ENCODE assay signal across 11 cellular contexts in the genomic region with DNA sequence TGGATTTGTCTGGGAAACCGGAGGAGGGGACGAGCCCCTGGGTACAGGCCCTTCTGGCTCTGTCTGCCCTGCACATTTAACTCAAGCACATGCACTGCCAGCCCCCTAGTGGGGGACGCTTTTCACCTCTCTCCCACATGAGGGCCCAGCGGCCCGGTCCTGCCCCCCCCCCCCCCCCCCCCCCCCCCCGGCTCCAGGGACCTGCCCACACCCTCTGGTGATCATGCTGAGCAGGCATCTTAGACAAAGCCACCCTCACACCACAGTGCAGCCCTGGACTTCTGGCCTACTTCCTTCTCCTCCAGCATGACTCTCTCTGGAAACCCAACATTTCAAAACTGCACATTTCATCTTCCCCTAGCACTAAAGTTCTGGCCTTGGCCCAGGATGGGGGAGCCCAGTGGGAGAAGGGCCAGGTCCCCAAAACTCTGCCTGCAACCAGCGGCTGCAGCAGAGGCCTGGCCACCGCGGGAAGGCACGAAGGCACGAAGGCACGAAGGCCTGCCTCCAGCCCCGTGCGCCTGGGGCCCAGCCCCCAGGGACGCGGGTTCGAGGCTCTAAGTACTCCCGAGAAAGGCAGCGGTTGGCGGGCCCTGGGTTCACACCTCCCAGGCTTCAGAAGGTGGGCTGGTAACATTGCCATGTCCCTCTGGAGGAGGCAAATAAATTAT. TPM values are rescaled to one million over a fixed set of nuclear protein-coding genes. Genes with fewer than 3 reads are reported as not detected.
A peak's percentile ranks its signal among the peaks of the same experiment; 100 is the strongest.
DNase-seq lines count a peak whose midpoint lies in the region; ATAC-seq, FAIRE-seq and TF ChIP-seq lines count a peak whose summit lies in the region.
"Had no signal": no experiment of that assay in that cellular context is flagged by ENCODE, and none has a peak within 500 bp of the region (broad histone marks: within the 10 kb centered on the region; RNA-seq: fewer than 3 reads in every experiment).

No MANE protein-coding gene starts in this region.

- FAIRE-seq in kidney (lab: Jason Lieb, UNC), result no peak

- no peak for TF ChIP-seq EP300 in upper lobe of left lung (IDR thresholded peaks at IDR 0.05)

- WGBS in upper lobe of left lung, 2 donors, result 72 to 87% methylated on average over 16 to 20 of the region's 20 CpGs

- in situ Hi-C loops in GM13976 (cut with MboI; ENCODE audit: low sequenced_read_pairs, unreplicated experiment), result no loop called here

- H3K4me1 ChIP-seq in kidney (ENCODE audit: control insufficient read depth in 1 of 2, insufficient read depth in 1 of 2, low read depth in 1 of 2, low read length in 2 of 2) (peaks cover 3 to 4% of the 10 kb centered on the region in 2 donors), upper lobe of left lung (peaks cover 0 to 6% (median under 1%) of the 10 kb centered on the region in 4 donors)

- no peak overlapping the region for H3K4me3 ChIP-seq in kidney (ENCODE audit: low read length in 2 of 2)
- no peak overlapping the region for H3K4me3 ChIP-seq in upper lobe of left lung

- TF ChIP-seq CTCF in kidney (IDR thresholded peaks at IDR 0.05; ENCODE audit: borderline replicate concordance, extremely low read depth, insufficient read depth), result no peak
- no peak for TF ChIP-seq CTCF in upper lobe of left lung (IDR thresholded peaks at IDR 0.05)
- no peak for TF ChIP-seq CTCF in GM13976 (IDR thresholded peaks at IDR 0.05; ENCODE audit: borderline replicate concordance, control extremely low read depth, extremely low read depth, insufficient read depth, missing control alignments)

- no peaks in the 10 kb centered on the region for H3K27me3 ChIP-seq in upper lobe of left lung

- intact Hi-C loops in kidney (cut with DNase I), result no loop called here

- no peak for TF ChIP-seq POLR2A in upper lobe of left lung (IDR thresholded peaks at IDR 0.05)

- ATAC-seq in upper lobe of left lung (ENCODE audit: low FRiP score in 2 of 2) (no peak), HG03095 (IDR thresholded peaks at IDR 0.05; ENCODE audit: unreplicated experiment) (no peak), HG03460 (IDR thresholded peaks at IDR 0.05; ENCODE audit: unreplicated experiment) (no peak)
- ATAC-seq: activated CD8-positive, alpha-beta T cell treated with anti-CD3 and anti-CD28 coated beads, Interleukin-2, amount 10 ng/mL, durations not matched to agents 7 days and 5 days had no signal

- H3K9me3 ChIP-seq in kidney (ENCODE audit: control insufficient read depth in 1 of 2, low read length in 2 of 2), result no peaks in the 10 kb centered on the region
- H3K9me3 ChIP-seq in upper lobe of left lung, result no peaks in the 10 kb centered on the region

- H3K9ac ChIP-seq in kidney (ENCODE audit: low read length in 2 of 2), result no peak overlapping the region

- H3K27ac ChIP-seq in kidney (ENCODE audit: low read depth in 2 of 2, low read length in 2 of 2), result no peak overlapping the region
- H3K27ac ChIP-seq in upper lobe of left lung, result no peak overlapping the region

- H3K36me3 ChIP-seq in kidney (ENCODE audit: control insufficient read depth in 1 of 2, insufficient read depth in 2 of 2, low read length in 2 of 2), result peaks cover 2 to 22% of the 10 kb centered on the region in 2 donors
- peaks cover 2 to 13% (median 4%) of the 10 kb centered on the region in 4 donors for H3K36me3 ChIP-seq in upper lobe of left lung

- DNase-seq in activated CD8-positive, alpha-beta memory T cell treated with anti-CD3 and anti-CD28 coated beads for 24 hours, result peak; percentile 47
- DNase-seq in activated CD8-positive, alpha-beta memory T cell treated with anti-CD3 and anti-CD28 coated beads, Interleukin-2, amount 50 U/mL, for 4 hours, result no peak
- DNase-seq in amniotic epithelial cell (ENCODE audit: low read depth), result peak; percentile 32
- DNase-seq in kidney, result peak; percentile 51
- DNase-seq in upper lobe of left lung, result peak; percentile 20 to 52
- no peak for DNase-seq in GM13976 (ENCODE audit: low spot score)
- DNase-seq: activated CD8-positive, alpha-beta T cell treated with anti-CD3 and anti-CD28 coated beads, Interleukin-2, amount 10 ng/mL, durations not matched to agents 7 days and 5 days; KBM-7; nucleus accumbens had no signal

RNA-seq across cellular contexts. Expression of a gene that starts 14.1 kb away (rescaled TPM):
- 22.9 TPM for total RNA-seq in kidney
- 30.0 TPM for polyA plus RNA-seq in kidney (ENCODE audit: insufficient read depth, low read depth, low replicate concordance)
- 10 to 100 TPM; 21.6 to 52.4 (median 38.3) TPM for total RNA-seq in upper lobe of left lung
- total RNA-seq: activated CD8-positive, alpha-beta T cell treated with anti-CD3 and anti-CD28 coated beads, Interleukin-2, amount 10 ng/mL, durations not matched to agents 7 days and 5 days had no signal

RNA-seq across cellular contexts. Expression of a gene that starts 51.6 kb away (rescaled TPM):
- total RNA-seq in kidney (not detected), upper lobe of left lung (10 to 100 TPM in 4 of 6 donors, 1 to 10 TPM in 1, under 1 TPM in 1; 0.09 to 57.9 (median 21.6) TPM)
- 0.60 TPM for polyA plus RNA-seq in kidney (ENCODE audit: insufficient read depth, low read depth, low replicate concordance)
- total RNA-seq: activated CD8-positive, alpha-beta T cell treated with anti-CD3 and anti-CD28 coated beads, Interleukin-2, amount 10 ng/mL, durations not matched to agents 7 days and 5 days had no signal

Comparison
In these comparisons a context has a peak if more than half of its experiments do, and no peak if none do; other contexts are left out.
1. DNase-seq: peak in activated CD8-positive, alpha-beta memory T cell treated with anti-CD3 and anti-CD28 coated beads for 24 hours (single experiment), amniotic epithelial cell (single experiment), kidney (single experiment) and upper lobe of left lung (2 of 2); none in activated CD8-positive, alpha-beta memory T cell treated with anti-CD3 and anti-CD28 coated beads, Interleukin-2, amount 50 U/mL, for 4 hours (single experiment) and GM13976 (single experiment).